In genomic region chr10:111360260-111360925, GRCh38 we compare ENCODE assay signal across 9 cellular contexts.
DNase-seq lines count a peak whose midpoint lies in the region; ATAC-seq and TF ChIP-seq lines count a peak whose summit lies in the region.
"Had no signal": no experiment of that assay in that cellular context is flagged by ENCODE, and none has a peak within 500 bp of the region (broad histone marks: within the 10 kb centered on the region; RNA-seq: fewer than 3 reads in every experiment).

No MANE protein-coding gene starts in this region.

- ATAC-seq in GM18520 (IDR thresholded peaks at IDR 0.05; ENCODE audit: unreplicated experiment) = peak; percentile 90
- ATAC-seq in HG02943 (IDR thresholded peaks at IDR 0.05; ENCODE audit: low read depth, unreplicated experiment) = peak; percentile 62
- ATAC-seq in left colon = peak; percentile 97

- H3K4me1 ChIP-seq in adrenal gland (replicated peaks in 1 of 2) = no peaks in the 10 kb centered on the region
- no peaks in the 10 kb centered on the region for H3K4me1 ChIP-seq in prostate gland (replicated peaks)

- H3K27me3 ChIP-seq in adrenal gland = no peaks in the 10 kb centered on the region
- peaks cover 2% of the 10 kb centered on the region for H3K27me3 ChIP-seq in prostate gland (replicated peaks; ENCODE audit: insufficient read depth)

- H3K4me3 ChIP-seq in adrenal gland (no peak overlapping the region), prostate gland (no peak overlapping the region)

- H3K36me3 ChIP-seq in adrenal gland (replicated peaks in 1 of 2) = no peaks in the 10 kb centered on the region
- no peaks in the 10 kb centered on the region for H3K36me3 ChIP-seq in prostate gland

- H3K9me3 ChIP-seq in adrenal gland (replicated peaks in 1 of 3) = no peaks in the 10 kb centered on the region
- no peaks in the 10 kb centered on the region for H3K9me3 ChIP-seq in prostate gland

- intact Hi-C loops in adrenal gland (cut with DNase I) (loop anchor here in 1 of 2 donors (10.0 kb wide), 1 partner anchor 286 kb away; the partner anchor contains the start of gene ADRA2A), left colon (cut with DNase I, micrococcal nuclease) (no loop called here), prostate gland (cut with DNase I) (no loop called here)

- no peak for TF ChIP-seq POLR2A in adrenal gland (IDR thresholded peaks at IDR 0.05)
- TF ChIP-seq POLR2A in prostate gland (IDR thresholded peaks at IDR 0.05) = no peak

- peak; percentile 29 to 52 (median 50) for TF ChIP-seq CTCF in adrenal gland (IDR thresholded peaks at IDR 0.05)
- TF ChIP-seq CTCF in prostate gland (IDR thresholded peaks at IDR 0.05) = peak in 2 of 4 experiments; percentile 12 to 30

- WGBS in adrenal gland, 4 donors = 31 to 48% (median 34%) methylated on average over 5 of the region's 5 CpGs
- WGBS in prostate gland = 35% methylated on average over 5 of the region's 5 CpGs

- peak; percentile 5 for DNase-seq in CMK (ENCODE audit: low read depth)
- DNase-seq in NCI-H146 treated with DMSO at 0.1 percent for 48 hours (lab: John Stamatoyannopoulos, UW; ENCODE audit: unreplicated experiment) = peak; percentile 21
- DNase-seq in adrenal gland = peak; percentile 23 to 68 (median 34)
- DNase-seq in left colon = peak; percentile 29 to 35
- no peak for DNase-seq in prostate gland (ENCODE audit: low spot score)
- no peak for DNase-seq in central memory CD4-positive, alpha-beta T cell

- H3K27ac ChIP-seq in adrenal gland (no peak overlapping the region), prostate gland (no peak overlapping the region)
- H3K27ac ChIP-seq: epithelial cell of prostate had no signal

Comparison
In these comparisons a context has a peak if more than half of its experiments do, and no peak if none do; other contexts are left out.
1. DNase-seq: peak in CMK (single experiment), NCI-H146 treated with DMSO at 0.1 percent for 48 hours (single experiment), adrenal gland (7 of 7) and left colon (2 of 2); none in prostate gland (single experiment) and central memory CD4-positive, alpha-beta T cell (single experiment).
2. Peak in every context shown above with its lines, with median percentiles within 50 percentile points of each other: ATAC-seq.